Comparison of ENCODE assay signal across 1 cellular context in genomic region chr6:125828476-125829039, GRCh38.
TF ChIP-seq lines count a peak whose summit lies in the region.

No MANE protein-coding gene starts in this region.

TF ChIP-seq in HEK293, 187 proteins besides CTCF, POLR2A, EP300 and RAD21 (continued from another document):
- TF ChIP-seq ZEB2 (tag by site-specific recombination; IDR thresholded peaks at IDR 0.05) (peak; percentile 28; the same call in 1 of the 2 replicates), BCL11B (tag by site-specific recombination; IDR thresholded peaks at IDR 0.05; ENCODE audit: low read depth) (no peak), ZBTB44 (tag by site-specific recombination; IDR thresholded peaks at IDR 0.05) (0 out of 2 replicates have a peak, but pooled peaks have one; percentile 30), ZNF138 (tag by site-specific recombination; IDR thresholded peaks at IDR 0.05; ENCODE audit: borderline replicate concordance) (no peak), ATF2 (tag by site-specific recombination; IDR thresholded peaks at IDR 0.05; ENCODE audit: low read depth) (peak; percentile 47; the same call in 1 of the 2 replicates), ZNF274 (IDR thresholded peaks at IDR 0.05; ENCODE audit: low read length) (no peak), ZNF274 (tag by site-specific recombination; IDR thresholded peaks at IDR 0.05; ENCODE audit: borderline replicate concordance) (peak; percentile 72; the same call in 1 of the 2 replicates), AEBP2 (tag by site-specific recombination; IDR thresholded peaks at IDR 0.05; ENCODE audit: borderline replicate concordance) (no peak), ZFP69B (tag by site-specific recombination; IDR thresholded peaks at IDR 0.05) (0 out of 2 replicates have a peak, but pooled peaks have one; percentile 24), ZNF600 (tag by site-specific recombination; IDR thresholded peaks at IDR 0.05) (peak; percentile 63), KLF1 (tag by site-specific recombination; IDR thresholded peaks at IDR 0.05) (no peak), ZNF302 (tag by site-specific recombination; IDR thresholded peaks at IDR 0.05; ENCODE audit: low read depth) (no peak), ZNF692 (tag by site-specific recombination; IDR thresholded peaks at IDR 0.05) (no peak), ZNF629 (tag by site-specific recombination; IDR thresholded peaks at IDR 0.05) (peak; percentile 62)
